Comparison of ENCODE assay signal across 22 cellular contexts in the genomic region with DNA sequence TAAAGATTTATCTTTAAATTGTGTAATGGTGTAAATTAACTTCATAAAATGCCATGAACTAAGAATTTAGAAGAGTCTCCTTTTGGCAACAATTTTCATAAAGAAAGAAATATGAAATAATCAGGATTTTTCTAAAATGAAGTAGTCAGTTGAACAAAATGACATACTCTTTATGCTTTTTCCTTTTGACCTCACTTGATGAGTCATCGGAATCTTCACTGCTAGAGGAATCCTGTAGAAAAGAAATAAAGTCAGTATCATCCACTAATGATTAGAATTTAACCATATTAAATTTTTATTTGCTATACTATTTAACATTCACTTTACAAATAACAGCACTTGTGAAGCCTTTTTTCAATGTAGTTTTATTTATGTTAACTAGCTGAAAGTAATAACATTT. TPM values are rescaled to one million over a fixed set of nuclear protein-coding genes. Genes with fewer than 3 reads are reported as not detected.
DNase-seq lines count a peak whose midpoint lies in the region; ATAC-seq, FAIRE-seq and TF ChIP-seq lines count a peak whose summit lies in the region.
"Had no signal": no experiment of that assay in that cellular context is flagged by ENCODE, and none has a peak within 500 bp of the region (broad histone marks: within the 10 kb centered on the region; RNA-seq: fewer than 3 reads in every experiment).

No MANE protein-coding gene starts in this region.

- no peaks in the 10 kb centered on the region for H3K27me3 ChIP-seq in HepG2 (ENCODE audit: control insufficient read depth in 1 of 2, insufficient read depth in 2 of 2, low read length in 2 of 2)
- no peaks in the 10 kb centered on the region for H3K27me3 ChIP-seq in right lobe of liver
- H3K27me3 ChIP-seq in astrocyte (ENCODE audit: insufficient read depth, low read length) = no peaks in the 10 kb centered on the region
- no peaks in the 10 kb centered on the region for H3K27me3 ChIP-seq in tibial artery
- H3K27me3 ChIP-seq: foreskin keratinocyte, spleen, transverse colon had no signal

- TF ChIP-seq POLR2A in HepG2 (IDR thresholded peaks at IDR 0.05; ENCODE audit: insufficient read depth in 1 of 2, low read depth in 2 of 2, low read length in 2 of 2) (no peak), right lobe of liver (IDR thresholded peaks at IDR 0.05) (no peak)

- H3K27ac ChIP-seq in HepG2 (ENCODE audit: extremely low read length, insufficient read depth, low read length) (no peak overlapping the region), right lobe of liver (no peak overlapping the region), astrocyte (ENCODE audit: low read depth, low read length) (peak overlapping the region; percentile 28), tibial artery (no peak overlapping the region)
- H3K27ac ChIP-seq: foreskin keratinocyte, spleen, transverse colon had no signal

- H3K4me1 ChIP-seq in HepG2 (ENCODE audit: insufficient read depth, low read length) = no peaks in the 10 kb centered on the region
- no peaks in the 10 kb centered on the region for H3K4me1 ChIP-seq in right lobe of liver
- peaks cover 18% of the 10 kb centered on the region for H3K4me1 ChIP-seq in astrocyte (ENCODE audit: insufficient read depth, low read length)
- peaks cover 0 to 3% (median 0%) of the 10 kb centered on the region in 4 donors for H3K4me1 ChIP-seq in tibial artery

- H3K9ac ChIP-seq in HepG2 (ENCODE audit: insufficient read depth, low read depth, low read length) (no peak overlapping the region), astrocyte (ENCODE audit: low read length) (no peak overlapping the region)

- no peaks in the 10 kb centered on the region for H3K9me3 Mint-ChIP-seq in astrocyte (ENCODE audit: unreplicated experiment)
- H3K9me3 Mint-ChIP-seq: brain; CD8-positive, alpha-beta T cell; naive B cell; stimulated activated effector memory CD8-positive, alpha-beta T cell treated with anti-CD3 and anti-CD28 coated beads, Interleukin-12 subunit alpha, Interleukin-12 subunit beta, amount 100 ng/mL, for 72 hours had no signal

- H3K36me3 ChIP-seq in HepG2 (replicated peaks in 1 of 2; ENCODE audit: control insufficient read depth in 1 of 2, insufficient read depth in 2 of 2, low read length in 2 of 2) = peaks cover 5 to 66% of the 10 kb centered on the region in 2 experiments
- H3K36me3 ChIP-seq in right lobe of liver = peaks cover 7 to 53% (median 15%) of the 10 kb centered on the region in 4 donors
- peaks cover 28% of the 10 kb centered on the region for H3K36me3 ChIP-seq in astrocyte (ENCODE audit: insufficient read depth, low read length)
- H3K36me3 ChIP-seq in tibial artery = peaks cover 36 to 43% (median 42%) of the 10 kb centered on the region in 3 donors

- no TSS peak for BruUV-seq in HepG2 (replicated peaks; lab: Mats Ljungman, UMichigan)

- FAIRE-seq in HepG2 (lab: Jason Lieb, UNC) (no peak), astrocyte (lab: Jason Lieb, UNC) (peak; percentile 63)

- POLR2A ChIA-PET in HepG2 (lab: Yijun Ruan, JAX) = no interaction called here

- H2AFZ ChIP-seq in HepG2 (ENCODE audit: low read length) (no peak overlapping the region), astrocyte (ENCODE audit: low read depth, low read length) (no peak overlapping the region)

- DNase-seq in HepG2 (ENCODE audit: low spot score) (no peak), right lobe of liver (no peak), astrocyte (ENCODE audit: low read depth) (peak; percentile 47), fibroblast of villous mesenchyme (ENCODE audit: low read depth) (peak; percentile 38), tibial artery (no peak)
- DNase-seq in activated CD4-positive, alpha-beta T cell treated with anti-CD3 and anti-CD28 coated beads, Interleukin-2, amount 50 U/mL, for 48 hours = no peak
- DNase-seq: 8988T; activated CD8-positive, alpha-beta memory T cell treated with anti-CD3 and anti-CD28 coated beads, Interleukin-2, amount 10 ng/mL, durations not matched to agents 7 days and 5 days; activated gamma-delta T cell treated with Interleukin-2 at 50 U/mL for 16 hours; CD8-positive, alpha-beta T cell; DMS79; naive B cell; NCI-H1417; spleen; T-helper 17 cell; transverse colon had no signal

- TF ChIP-seq EP300 in HepG2 (IDR thresholded peaks at IDR 0.05; ENCODE audit: low read depth in 2 of 2, low read length in 2 of 2) (no peak), HepG2 (CRISPR knock-in tag; IDR thresholded peaks at IDR 0.05; ENCODE audit: borderline replicate concordance) (no peak)

- 98% methylated on average over 1 of the region's 1 CpG for WGBS in HepG2 (ENCODE audit: low lambda C conversion rate)
- 74% methylated on average over 1 of the region's 1 CpG for WGBS in right lobe of liver (ENCODE audit: insufficient coverage, low coverage, low lambda C conversion rate, missing lambda C conversion rate)

- no peaks in the 10 kb centered on the region for H3K36me3 Mint-ChIP-seq in astrocyte (ENCODE audit: low read depth, unreplicated experiment)

- no peak for ATAC-seq in HepG2
- no peak for ATAC-seq in right lobe of liver
- no peak for ATAC-seq in GM21737 (IDR thresholded peaks at IDR 0.05; ENCODE audit: unreplicated experiment)
- ATAC-seq in HG03520 (IDR thresholded peaks at IDR 0.05; ENCODE audit: unreplicated experiment) = no peak
- ATAC-seq: activated CD4-positive, CD25-positive, alpha-beta regulatory T cell treated with anti-CD3 and anti-CD28 coated beads, Interleukin-2, amount 50 U/mL, for 24 hours; activated CD8-positive, alpha-beta memory T cell treated with anti-CD3 and anti-CD28 coated beads, Interleukin-2, amount 10 ng/mL, durations not matched to agents 7 days and 5 days; CD8-positive, alpha-beta T cell; foreskin keratinocyte; stimulated activated effector memory CD8-positive, alpha-beta T cell treated with anti-CD3 and anti-CD28 coated beads, Interleukin-12 subunit alpha, Interleukin-12 subunit beta, amount 100 ng/mL, for 72 hours; T-helper 17 cell had no signal

- CTCF ChIA-PET in HepG2 (lab: Yijun Ruan, JAX; ENCODE audit: low intra/inter-chr PET ratio, low total read pairs) = no interaction called here

- in situ Hi-C loops in HepG2 (cut with HindIII; ENCODE audit: extremely low pct_ligation_motif_present, low pct_unique_long_range_greater_than_20kb) = no loop called here

- peaks cover 13% of the 10 kb centered on the region for H4K20me1 ChIP-seq in HepG2 (ENCODE audit: insufficient read depth, low read length)
- H4K20me1 ChIP-seq in astrocyte (ENCODE audit: insufficient read depth, low read length) = peaks cover 4% of the 10 kb centered on the region

- H3K27ac Mint-ChIP-seq in astrocyte (ENCODE audit: unreplicated experiment) = no peak overlapping the region
- H3K27ac Mint-ChIP-seq: activated CD8-positive, alpha-beta memory T cell treated with anti-CD3 and anti-CD28 coated beads, Interleukin-2, amount 10 ng/mL, durations not matched to agents 7 days and 5 days; brain; CD8-positive, alpha-beta T cell; naive B cell; stimulated activated effector memory CD8-positive, alpha-beta T cell treated with anti-CD3 and anti-CD28 coated beads, Interleukin-12 subunit alpha, Interleukin-12 subunit beta, amount 100 ng/mL, for 72 hours had no signal

- no peaks in the 10 kb centered on the region for H3K27me3 Mint-ChIP-seq in astrocyte (ENCODE audit: low read depth, unreplicated experiment)
- H3K27me3 Mint-ChIP-seq: activated CD8-positive, alpha-beta memory T cell treated with anti-CD3 and anti-CD28 coated beads, Interleukin-2, amount 10 ng/mL, durations not matched to agents 7 days and 5 days; brain; naive B cell; T-helper 17 cell had no signal

- H3K4me2 ChIP-seq in HepG2 (ENCODE audit: low read depth, low read length) (no peak overlapping the region), astrocyte (ENCODE audit: low read length) (no peak overlapping the region)

- H3K4me3 ChIP-seq in HepG2 (replicated peaks in 1 of 3; ENCODE audit: insufficient read depth in 1 of 3, low read depth in 2 of 3, low read length in 3 of 3) = no peak overlapping the region
- no peak overlapping the region for H3K4me3 ChIP-seq in right lobe of liver
- H3K4me3 ChIP-seq in astrocyte (ENCODE audit: insufficient read depth, low read depth, low read length) = no peak overlapping the region
- no peak overlapping the region for H3K4me3 ChIP-seq in fibroblast of villous mesenchyme (ENCODE audit: low read depth, low read length)
- H3K4me3 ChIP-seq in tibial artery = no peak overlapping the region
- H3K4me3 ChIP-seq: spleen, transverse colon had no signal

- H3K4me1 Mint-ChIP-seq in astrocyte (ENCODE audit: low read depth, unreplicated experiment) = peaks cover 8% of the 10 kb centered on the region

- TF ChIP-seq RAD21 in HepG2 (CRISPR knock-in tag; IDR thresholded peaks at IDR 0.05) = no peak

- H3K9me3 ChIP-seq in HepG2 (ENCODE audit: low read length) (no peaks in the 10 kb centered on the region), right lobe of liver (no peaks in the 10 kb centered on the region), astrocyte (ENCODE audit: insufficient read depth, low read depth, low read length) (no peaks in the 10 kb centered on the region), tibial artery (no peaks in the 10 kb centered on the region)
- H3K9me3 ChIP-seq: spleen, transverse colon had no signal

- TF ChIP-seq CTCF in HepG2 (CRISPR knock-in tag; IDR thresholded peaks at IDR 0.05) (no peak), right lobe of liver (IDR thresholded peaks at IDR 0.05) (no peak), astrocyte (IDR thresholded peaks at IDR 0.05; ENCODE audit: insufficient read depth, low read depth, low read length) (no peak), fibroblast of villous mesenchyme (IDR thresholded peaks at IDR 0.05; ENCODE audit: insufficient read depth, low read depth, low read length) (no peak), tibial artery (IDR thresholded peaks at IDR 0.05) (no peak)

- H3K4me3 Mint-ChIP-seq in astrocyte (ENCODE audit: unreplicated experiment) = no peak overlapping the region
- H3K4me3 Mint-ChIP-seq: activated CD8-positive, alpha-beta memory T cell treated with anti-CD3 and anti-CD28 coated beads, Interleukin-2, amount 10 ng/mL, durations not matched to agents 7 days and 5 days; brain; CD8-positive, alpha-beta T cell; naive B cell; stimulated activated effector memory CD8-positive, alpha-beta T cell treated with anti-CD3 and anti-CD28 coated beads, Interleukin-12 subunit alpha, Interleukin-12 subunit beta, amount 100 ng/mL, for 72 hours; T-helper 17 cell had no signal

- intact Hi-C loops in HepG2 (cut with micrococcal nuclease; ENCODE audit: unreplicated experiment) = no loop called here
- intact Hi-C loops in right lobe of liver (cut with DNase I) = loop anchor here in 1 of 2 donors (10.0 kb wide), 1 partner anchor 132 kb away; no protein-coding TSS in a partner anchor
- intact Hi-C loops in tibial artery (cut with DNase I; ENCODE audit: low total_unique reads) = no loop called here

- H3K79me2 ChIP-seq in HepG2 (ENCODE audit: insufficient read depth, low read length) (peaks cover 25% of the 10 kb centered on the region), astrocyte (ENCODE audit: insufficient read depth, low read length) (peaks cover 54% of the 10 kb centered on the region)

RNA-seq across cellular contexts. Expression of gene CHD1, which starts 26.1 kb away (rescaled TPM):
- 55.9 and 79.7 TPM in 2 replicates for total RNA-seq in HepG2 (2016; rRNA removed; fragmentation: Illumina TruSeq; extraction: Trizol)
- total RNA-seq in HepG2 (2016; cell fraction: cytosol; rRNA removed; fragmentation: Illumina TruSeq; extraction: Trizol; ENCODE audit: low read depth) = 5.5 and 6.9 TPM in 2 replicates
- total RNA-seq in HepG2 (2016; cell fraction: insoluble cytoplasmic fraction; rRNA removed; fragmentation: Illumina TruSeq; extraction: Trizol) = 55.3 and 76.6 TPM in 2 replicates
- total RNA-seq in HepG2 (2016; cell fraction: membrane; rRNA removed; fragmentation: Illumina TruSeq; extraction: Trizol) = 12.8 and 15.2 TPM in 2 replicates
- 88.7 and 103 TPM in 2 replicates for total RNA-seq in HepG2 (2016; cell fraction: nucleus; rRNA removed; fragmentation: Illumina TruSeq; extraction: Trizol)
- 22.8 and 23.0 TPM in 2 replicates for polyA plus RNA-seq in HepG2 (2011; rRNA removed)
- polyA plus RNA-seq in HepG2 (2011; cell fraction: cytosol; rRNA removed) = 7.8 and 14.2 TPM in 2 replicates
- 27.7 and 34.1 TPM in 2 replicates for polyA plus RNA-seq in HepG2 (2011; cell fraction: nucleus; rRNA removed)
- 24.4 and 27.4 TPM in 2 replicates for polyA plus RNA-seq in HepG2 (2012)
- polyA plus RNA-seq in HepG2 (2016; cell fraction: cytosol; fragmentation: Illumina TruSeq; extraction: Trizol; ENCODE audit: low read depth) = 0.66 and 1.5 TPM in 2 replicates
- polyA plus RNA-seq in HepG2 (2016; cell fraction: insoluble cytoplasmic fraction; fragmentation: Illumina TruSeq; extraction: Trizol; ENCODE audit: low read depth) = 39.8 and 41.3 TPM in 2 replicates
- polyA plus RNA-seq in HepG2 (2016; cell fraction: membrane; fragmentation: Illumina TruSeq; extraction: Trizol; ENCODE audit: low read depth) = 2.7 and 3.9 TPM in 2 replicates
- 89.5 and 95.7 TPM in 2 replicates for polyA plus RNA-seq in HepG2 (2016; cell fraction: nucleus; fragmentation: Illumina TruSeq; extraction: Trizol; ENCODE audit: insufficient read depth, low read depth)
- polyA minus RNA-seq in HepG2 (2011; rRNA and poly(A)+ RNA removed; ENCODE audit: low replicate concordance) = 9.2 and 12.2 TPM in 2 replicates
- 27.3 and 30.3 TPM in 2 replicates for polyA minus RNA-seq in HepG2 (2011; cell fraction: cytosol; rRNA and poly(A)+ RNA removed)
- 155 and 163 TPM in 2 replicates for polyA minus RNA-seq in HepG2 (2011; cell fraction: nucleus; rRNA and poly(A)+ RNA removed)
- 10 to 100 TPM; 11.0 to 26.2 (median 15.2) TPM for total RNA-seq in right lobe of liver
- total RNA-seq in astrocyte = 38.6 and 39.0 TPM in 2 replicates
- 37.0 and 50.1 TPM in 2 replicates for total RNA-seq in fibroblast of villous mesenchyme

Comparison
In these comparisons a context has a peak if more than half of its experiments do, and no peak if none do; other contexts are left out.
1. DNase-seq: peak in astrocyte (single experiment) and fibroblast of villous mesenchyme (single experiment); none in HepG2 (single experiment), right lobe of liver (0 of 3), tibial artery (0 of 2) and activated CD4-positive, alpha-beta T cell treated with anti-CD3 and anti-CD28 coated beads, Interleukin-2, amount 50 U/mL, for 48 hours (0 of 2).